In the genomic region with DNA sequence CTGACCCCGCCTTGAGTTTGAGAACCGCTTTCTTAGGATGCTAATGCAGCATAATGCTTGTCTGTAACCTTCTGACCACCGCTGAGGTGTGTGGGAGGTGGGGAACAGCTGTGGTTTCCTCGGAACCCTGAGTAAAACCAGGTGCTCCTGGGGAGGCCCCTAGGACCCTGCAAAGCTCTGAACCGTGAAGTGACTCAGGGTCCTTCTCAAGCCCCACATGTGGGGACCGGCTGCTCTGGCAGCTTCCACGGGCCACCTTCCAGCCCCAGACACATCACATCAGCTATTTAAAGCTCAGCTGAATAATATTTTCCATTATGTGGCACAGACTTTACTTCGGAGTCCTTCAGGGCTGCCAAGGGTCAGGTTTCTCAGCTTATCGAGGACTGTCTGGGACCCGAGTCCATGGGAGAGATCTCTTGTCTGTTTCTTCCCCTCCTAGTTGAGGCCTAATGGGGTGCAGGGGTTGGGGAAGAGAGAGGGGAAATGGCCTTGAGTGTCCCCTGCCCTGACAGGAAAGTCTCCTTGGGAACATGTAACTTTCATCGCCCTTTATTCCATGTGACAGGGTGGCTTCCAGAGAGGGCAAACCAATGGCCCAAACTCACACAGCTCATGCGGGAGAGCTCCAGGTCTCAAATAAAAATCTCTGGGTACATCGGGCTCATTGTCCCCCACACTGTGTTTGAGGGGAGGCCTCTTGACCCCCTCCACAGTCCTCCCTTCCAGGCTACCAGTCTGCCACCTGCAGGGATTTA, we compare ENCODE assay signal across 11 cellular contexts.
DNase-seq lines count a peak whose midpoint lies in the region; ATAC-seq and TF ChIP-seq lines count a peak whose summit lies in the region.
"Had no signal": no experiment of that assay in that cellular context is flagged by ENCODE, and none has a peak within 500 bp of the region (broad histone marks: within the 10 kb centered on the region; RNA-seq: fewer than 3 reads in every experiment).

No MANE protein-coding gene starts in this region.

- H3K36me3 ChIP-seq in OCI-LY3 (replicated peaks; ENCODE audit: low read depth, low read length), result no peaks in the 10 kb centered on the region
- H3K36me3 ChIP-seq in testis (ENCODE audit: low read depth, missing control alignments), result no peaks in the 10 kb centered on the region
- H3K36me3 ChIP-seq: colonic mucosa had no signal

- no peaks in the 10 kb centered on the region for H4K20me1 ChIP-seq in OCI-LY3 (ENCODE audit: insufficient read depth, low read length)

- TF ChIP-seq POLR2A in testis (IDR thresholded peaks at IDR 0.05), result no peak

- H3K9ac ChIP-seq in OCI-LY3 (ENCODE audit: low read length), result no peak overlapping the region

- DNase-seq in NCI-H510A treated with DMSO at 0.1 percent for 48 hours (lab: John Stamatoyannopoulos, UW) (peak; percentile 16), NCI-H510A (lab: John Stamatoyannopoulos, UW) (no peak), testis (peak; percentile 42), Kasumi-1 (lab: John Stamatoyannopoulos, UW) (no peak), NCI-H2107 (lab: John Stamatoyannopoulos, UW) (no peak)
- no peak for DNase-seq in activated CD4-positive, alpha-beta memory T cell treated with anti-CD3 and anti-CD28 coated beads for 36 hours
- DNase-seq: colonic mucosa, natural killer cell had no signal

- H3K4me3 ChIP-seq in OCI-LY3 (ENCODE audit: low read length) (no peak overlapping the region), testis (no peak overlapping the region)
- H3K4me3 ChIP-seq: colonic mucosa had no signal

- peaks cover 12% of the 10 kb centered on the region for H3K4me1 ChIP-seq in OCI-LY3 (ENCODE audit: low read length)
- peaks cover 3% of the 10 kb centered on the region for H3K4me1 ChIP-seq in testis
- H3K4me1 ChIP-seq: colonic mucosa had no signal

- intact Hi-C loops in testis (cut with DNase I; ENCODE audit: low total_unique reads), result no loop called here
- intact Hi-C loops in activated CD4-positive, alpha-beta memory T cell treated with anti-CD3 and anti-CD28 coated beads for 36 hours (cut with micrococcal nuclease), result no loop called here

- no peak overlapping the region for H3K4me3 Mint-ChIP-seq in activated CD4-positive, alpha-beta memory T cell treated with anti-CD3 and anti-CD28 coated beads for 36 hours
- H3K4me3 Mint-ChIP-seq: natural killer cell had no signal

- no peak overlapping the region for H3K27ac Mint-ChIP-seq in activated CD4-positive, alpha-beta memory T cell treated with anti-CD3 and anti-CD28 coated beads for 36 hours
- H3K27ac Mint-ChIP-seq: natural killer cell had no signal

- H3K27me3 Mint-ChIP-seq in activated CD4-positive, alpha-beta memory T cell treated with anti-CD3 and anti-CD28 coated beads for 36 hours, result no peaks in the 10 kb centered on the region

- H3K27me3 ChIP-seq in OCI-LY3 (ENCODE audit: low read depth, low read length), result peaks cover 17% of the 10 kb centered on the region
- H3K27me3 ChIP-seq in testis, result no peaks in the 10 kb centered on the region
- H3K27me3 ChIP-seq: colonic mucosa had no signal

- peaks cover 4% of the 10 kb centered on the region for H3K9me3 Mint-ChIP-seq in activated CD4-positive, alpha-beta memory T cell treated with anti-CD3 and anti-CD28 coated beads for 36 hours
- H3K9me3 Mint-ChIP-seq: natural killer cell had no signal

- H3K79me2 ChIP-seq in OCI-LY3 (ENCODE audit: low read length), result no peaks in the 10 kb centered on the region

- POLR2A ChIA-PET in activated CD4-positive, alpha-beta memory T cell treated with anti-CD3 and anti-CD28 coated beads for 36 hours (lab: Charles Lee), result no interaction called here

- H2AFZ ChIP-seq in OCI-LY3 (ENCODE audit: low read depth, low read length), result no peak overlapping the region

- TF ChIP-seq CTCF in OCI-LY3 (IDR thresholded peaks at IDR 0.05; ENCODE audit: low read depth, low read length), result no peak
- no peak for TF ChIP-seq CTCF in testis (IDR thresholded peaks at IDR 0.05)

- peak overlapping the region; percentile 29 for H3K4me2 ChIP-seq in OCI-LY3 (ENCODE audit: low read length)

- no peaks in the 10 kb centered on the region for H3K4me1 Mint-ChIP-seq in activated CD4-positive, alpha-beta memory T cell treated with anti-CD3 and anti-CD28 coated beads for 36 hours (ENCODE audit: low read depth)
- H3K4me1 Mint-ChIP-seq: natural killer cell had no signal

- no peaks in the 10 kb centered on the region for H3K9me3 ChIP-seq in OCI-LY3 (ENCODE audit: insufficient read depth, low read length)
- H3K9me3 ChIP-seq in testis, result no peaks in the 10 kb centered on the region
- H3K9me3 ChIP-seq: colonic mucosa had no signal

- peak; percentile 77 for ATAC-seq in HG02623 (IDR thresholded peaks at IDR 0.05; ENCODE audit: unreplicated experiment)

- CTCF ChIA-PET in activated CD4-positive, alpha-beta memory T cell treated with anti-CD3 and anti-CD28 coated beads for 36 hours (lab: Charles Lee), result no interaction called here

- H3K36me3 Mint-ChIP-seq in activated CD4-positive, alpha-beta memory T cell treated with anti-CD3 and anti-CD28 coated beads for 36 hours, result no peaks in the 10 kb centered on the region
- H3K36me3 Mint-ChIP-seq: natural killer cell had no signal

- no peak overlapping the region for H3K27ac ChIP-seq in OCI-LY3 (ENCODE audit: low read length)
- peak overlapping the region in 1 of 2 donors; percentile 36 for H3K27ac ChIP-seq in testis
- H3K27ac ChIP-seq: 22Rv1, colonic mucosa had no signal

- 48 to 59% methylated on average over 7 to 13 of the region's 13 CpGs for WGBS in testis, 2 donors

Comparison
In these comparisons a context has a peak if more than half of its experiments do, and no peak if none do; other contexts are left out.
1. DNase-seq: peak in NCI-H510A treated with DMSO at 0.1 percent for 48 hours (single experiment) and testis (single experiment); none in NCI-H510A (single experiment), Kasumi-1 (0 of 2), activated CD4-positive, alpha-beta memory T cell treated with anti-CD3 and anti-CD28 coated beads for 36 hours (single experiment) and NCI-H2107 (single experiment).